In the genomic region with DNA sequence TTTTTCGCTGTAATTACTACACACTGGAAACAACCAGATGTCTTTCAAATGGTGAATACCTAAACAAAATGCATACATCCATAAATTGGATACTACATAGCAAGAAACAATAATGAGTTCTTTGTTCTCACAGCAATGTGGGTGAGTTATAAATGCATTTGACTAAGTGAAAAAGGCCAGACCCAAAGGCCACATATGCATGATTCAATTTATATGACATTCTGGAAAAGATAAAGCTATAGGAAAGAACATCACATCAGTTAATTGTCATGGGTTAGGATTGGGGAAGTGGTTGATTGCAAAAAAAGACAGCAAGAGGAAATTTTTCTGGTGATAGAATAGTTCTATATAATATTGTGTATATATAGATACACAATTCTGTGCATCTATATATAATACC, we compare ENCODE assay signal across 7 cellular contexts.
"Had no signal": no experiment of that assay in that cellular context is flagged by ENCODE, and none has a peak within 500 bp of the region (broad histone marks: within the 10 kb centered on the region; RNA-seq: fewer than 3 reads in every experiment).

No MANE protein-coding gene starts in this region.

- ATAC-seq: HCT116, K562 had no signal

- H3K27ac Mint-ChIP-seq: HFFc6 had no signal

- DNase-seq: GM23248, GOT3, H7, HFFc6, IMR-90 had no signal

- H3K4me3 Mint-ChIP-seq: HFFc6 had no signal
